In the genomic region with DNA sequence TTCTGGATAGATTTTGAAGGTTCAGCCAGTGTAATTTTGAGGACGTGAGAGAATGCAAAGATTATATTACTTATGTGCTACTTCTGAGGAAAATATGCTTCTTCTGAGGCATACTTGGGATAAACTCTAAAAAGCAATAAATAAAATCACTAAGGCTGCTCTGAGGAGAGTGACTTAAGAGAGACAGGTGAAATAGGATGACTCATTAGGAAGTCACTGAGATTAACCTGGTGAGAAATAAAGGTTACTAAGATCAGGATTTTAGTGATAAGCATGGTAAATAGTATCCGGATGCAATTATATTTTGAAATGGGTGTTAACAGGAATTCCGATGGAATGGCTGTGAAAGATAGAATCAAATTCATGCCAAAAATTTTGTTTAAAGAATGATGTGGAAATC, we compare ENCODE assay signal across 28 cellular contexts.
"Had no signal": no experiment of that assay in that cellular context is flagged by ENCODE, and none has a peak within 500 bp of the region (broad histone marks: within the 10 kb centered on the region; RNA-seq: fewer than 3 reads in every experiment).

No MANE protein-coding gene starts in this region.

- H3K9me3 Mint-ChIP-seq: dendritic cell treated with granulocyte-macrophage colony-stimulating factor and Interleukin-4, amounts not matched to agents 40 ng/mL and 50 ng/mL, for 4 days; endodermal cell; naive thymus-derived CD4-positive, alpha-beta T cell; stimulated activated naive CD8-positive, alpha-beta T cell treated with anti-CD3 and anti-CD28 coated beads, Interleukin-15, Interleukin-2, amounts not matched to agents 100 ng/mL and 50 ng/mL, for 24 hours had no signal

- H3K36me3 ChIP-seq: colonic mucosa, esophagus muscularis mucosa, heart right ventricle, left lung, ovary, sigmoid colon, spleen, suprapubic skin, transverse colon, upper lobe of right lung, vagina had no signal

- DNase-seq: colonic mucosa; effector CD8-positive, alpha-beta T cell; endodermal cell; foreskin melanocyte; glutamatergic neuron; heart right ventricle; hippocampal formation; left cardiac atrium; left lung; mesenchymal stem cell; midbrain; naive thymus-derived CD4-positive, alpha-beta T cell; nephron progenitor cell; nucleus accumbens; ovary; posterior cingulate gyrus; psoas muscle; right cardiac atrium; sigmoid colon; spleen; stimulated activated naive B cell treated with anti-CD40 and anti-IgM and Interleukin-4, amounts not matched to agents 10 μg/mL and 1 μg/mL and 100 μg/mL, for 72 hours; transverse colon; upper lobe of right lung had no signal

- H3K9me3 ChIP-seq: colonic mucosa, esophagus muscularis mucosa, left lung, ovary, psoas muscle, sigmoid colon, suprapubic skin, transverse colon, upper lobe of right lung, vagina had no signal

- H3K27ac ChIP-seq: colonic mucosa, heart right ventricle, left lung, ovary, psoas muscle, sigmoid colon, spleen, suprapubic skin, transverse colon, upper lobe of right lung, vagina had no signal

- H3K4me1 ChIP-seq: colonic mucosa, heart right ventricle, left lung, psoas muscle, spleen, suprapubic skin, upper lobe of right lung, vagina had no signal

- H3K27me3 Mint-ChIP-seq: dendritic cell treated with granulocyte-macrophage colony-stimulating factor and Interleukin-4, amounts not matched to agents 40 ng/mL and 50 ng/mL, for 4 days; naive thymus-derived CD4-positive, alpha-beta T cell; stimulated activated naive B cell treated with anti-CD40 and anti-IgM and Interleukin-4, amounts not matched to agents 10 μg/mL and 1 μg/mL and 100 μg/mL, for 72 hours; stimulated activated naive CD8-positive, alpha-beta T cell treated with anti-CD3 and anti-CD28 coated beads, Interleukin-15, Interleukin-2, amounts not matched to agents 100 ng/mL and 50 ng/mL, for 24 hours had no signal

- H3K27ac Mint-ChIP-seq: dendritic cell treated with granulocyte-macrophage colony-stimulating factor and Interleukin-4, amounts not matched to agents 40 ng/mL and 50 ng/mL, for 4 days; endodermal cell; naive thymus-derived CD4-positive, alpha-beta T cell; nephron progenitor cell; stimulated activated naive B cell treated with anti-CD40 and anti-IgM and Interleukin-4, amounts not matched to agents 10 μg/mL and 1 μg/mL and 100 μg/mL, for 72 hours; stimulated activated naive CD8-positive, alpha-beta T cell treated with anti-CD3 and anti-CD28 coated beads, Interleukin-15, Interleukin-2, amounts not matched to agents 100 ng/mL and 50 ng/mL, for 24 hours had no signal

- H3K4me3 Mint-ChIP-seq: dendritic cell treated with granulocyte-macrophage colony-stimulating factor and Interleukin-4, amounts not matched to agents 40 ng/mL and 50 ng/mL, for 4 days; endodermal cell; naive thymus-derived CD4-positive, alpha-beta T cell; nephron progenitor cell; stimulated activated naive B cell treated with anti-CD40 and anti-IgM and Interleukin-4, amounts not matched to agents 10 μg/mL and 1 μg/mL and 100 μg/mL, for 72 hours; stimulated activated naive CD8-positive, alpha-beta T cell treated with anti-CD3 and anti-CD28 coated beads, Interleukin-15, Interleukin-2, amounts not matched to agents 100 ng/mL and 50 ng/mL, for 24 hours had no signal

- H3K36me3 Mint-ChIP-seq: naive thymus-derived CD4-positive, alpha-beta T cell; stimulated activated naive B cell treated with anti-CD40 and anti-IgM and Interleukin-4, amounts not matched to agents 10 μg/mL and 1 μg/mL and 100 μg/mL, for 72 hours had no signal

- H3K4me3 ChIP-seq: colonic mucosa, esophagus muscularis mucosa, heart right ventricle, left lung, ovary, psoas muscle, sigmoid colon, spleen, suprapubic skin, transverse colon, upper lobe of right lung, vagina had no signal

- H3K27me3 ChIP-seq: colonic mucosa, esophagus muscularis mucosa, heart right ventricle, left lung, ovary, sigmoid colon, spleen, suprapubic skin, transverse colon, upper lobe of right lung, vagina had no signal

- H3K4me1 Mint-ChIP-seq: endodermal cell; naive thymus-derived CD4-positive, alpha-beta T cell; nephron progenitor cell; stimulated activated naive B cell treated with anti-CD40 and anti-IgM and Interleukin-4, amounts not matched to agents 10 μg/mL and 1 μg/mL and 100 μg/mL, for 72 hours had no signal
